In genomic region chr22:50260801-50261614, GRCh38 we compare ENCODE assay signal across 9 cellular contexts. TPM values are rescaled to one million over a fixed set of nuclear protein-coding genes. Genes with fewer than 3 reads are reported as not detected.
DNase-seq lines count a peak whose midpoint lies in the region; TF ChIP-seq lines count a peak whose summit lies in the region.
"Had no signal": no experiment of that assay in that cellular context is flagged by ENCODE, and none has a peak within 500 bp of the region (broad histone marks: within the 10 kb centered on the region; RNA-seq: fewer than 3 reads in every experiment).

No MANE protein-coding gene starts in this region.

- H3K36me3 ChIP-seq in HUES6 (ENCODE audit: control insufficient read depth, insufficient read depth, low read length): peaks cover 7% of the 10 kb centered on the region; the same call in 1 of the 2 replicates
- H3K36me3 ChIP-seq in esophagus muscularis mucosa: peaks cover 0 to 17% (median 3%) of the 10 kb centered on the region in 4 donors

- no peaks in the 10 kb centered on the region for H3K9me3 ChIP-seq in HUES6 (ENCODE audit: control insufficient read depth, insufficient read depth, low read depth, low read length)
- no peaks in the 10 kb centered on the region for H3K9me3 ChIP-seq in esophagus muscularis mucosa

- H3K4me1 ChIP-seq in HUES6 (ENCODE audit: control insufficient read depth, insufficient read depth, low read length) (peaks cover 14% of the 10 kb centered on the region), esophagus muscularis mucosa (peaks cover 25 to 42% (median 32%) of the 10 kb centered on the region in 4 donors)

- peak in 2 of 3 experiments; percentile 54 to 65 for DNase-seq in NCI-H1417 (lab: John Stamatoyannopoulos, UW)
- no peak for DNase-seq in NCI-H1417 treated with DMSO at 0.1 percent for 48 hours (lab: John Stamatoyannopoulos, UW)
- no peak for DNase-seq in esophagus muscularis mucosa (ENCODE audit: extremely low spot score)
- peak; percentile 68 for DNase-seq in nephron progenitor cell
- DNase-seq in superior temporal gyrus (ENCODE audit: extremely low spot score): no peak
- DNase-seq in DMS153 treated with DMSO at 0.1 percent for 48 hours (lab: John Stamatoyannopoulos, UW; ENCODE audit: unreplicated experiment): no peak

- TF ChIP-seq CTCF in WI38 (IDR thresholded peaks at IDR 0.05; ENCODE audit: low read depth, low read length) (no peak), esophagus muscularis mucosa (IDR thresholded peaks at IDR 0.05) (no peak), nephron progenitor cell (IDR thresholded peaks at IDR 0.05) (no peak)

- TF ChIP-seq POLR2A in esophagus muscularis mucosa (IDR thresholded peaks at IDR 0.05; ENCODE audit: low read depth): no peak

- intact Hi-C loops in esophagus muscularis mucosa (cut with DNase I): no loop called here

- H3K27me3 Mint-ChIP-seq in nephron progenitor cell (ENCODE audit: low read depth, poor library complexity): peaks cover 6% of the 10 kb centered on the region

- H3K9ac ChIP-seq in HUES6 (ENCODE audit: low read length): peak overlapping the region; percentile 55

- no peak overlapping the region for H3K27ac Mint-ChIP-seq in nephron progenitor cell
- H3K27ac Mint-ChIP-seq: CD4-positive, CD25-positive, alpha-beta regulatory T cell had no signal

- TF ChIP-seq EP300 in esophagus muscularis mucosa (IDR thresholded peaks at IDR 0.05): no peak

- H3K9me3 Mint-ChIP-seq in nephron progenitor cell: no peaks in the 10 kb centered on the region
- H3K9me3 Mint-ChIP-seq: CD4-positive, CD25-positive, alpha-beta regulatory T cell had no signal

- H3K4me3 Mint-ChIP-seq in nephron progenitor cell: peak overlapping the region; percentile 64
- H3K4me3 Mint-ChIP-seq: CD4-positive, CD25-positive, alpha-beta regulatory T cell had no signal

- H3K27ac ChIP-seq in HUES6 (ENCODE audit: low read depth, low read length): no peak overlapping the region
- H3K27ac ChIP-seq in esophagus muscularis mucosa (replicated peaks in 1 of 4): peak overlapping the region; percentile 55 to 79 (median 63)

- peaks cover 40% of the 10 kb centered on the region for H3K4me1 Mint-ChIP-seq in nephron progenitor cell

- H3K27me3 ChIP-seq in HUES6 (ENCODE audit: control insufficient read depth, insufficient read depth, low read length): peaks cover 50% of the 10 kb centered on the region
- peaks cover 0 to 45% (median 0%) of the 10 kb centered on the region in 4 donors for H3K27me3 ChIP-seq in esophagus muscularis mucosa

- H3K4me3 ChIP-seq in HUES6 (ENCODE audit: low read depth, low read length) (peak overlapping the region; percentile 77), WI38 (ENCODE audit: low read depth, low read length) (peak overlapping the region; percentile 71), esophagus muscularis mucosa (peak overlapping the region; percentile 57 to 71 (median 60))

- H3K36me3 Mint-ChIP-seq in nephron progenitor cell (ENCODE audit: low read depth): no peaks in the 10 kb centered on the region
- H3K36me3 Mint-ChIP-seq: CD4-positive, CD25-positive, alpha-beta regulatory T cell had no signal

- 2% methylated on average over 22 of the region's 92 CpGs for WGBS in esophagus muscularis mucosa

RNA-seq across cellular contexts. Expression of gene MAPK12, which starts 0.5 kb away (rescaled TPM):
- total RNA-seq in esophagus muscularis mucosa: 10 to 100 TPM in 3 of 4 donors, 1 to 10 TPM in 1; 5.8 to 22.9 (median 16.1) TPM

RNA-seq across cellular contexts. Expression of gene MAPK11, which starts 9.2 kb away (rescaled TPM):
- total RNA-seq in esophagus muscularis mucosa: 10 to 100 TPM in 2 of 4 donors, 1 to 10 TPM in 2; 3.7 to 12.5 (median 10.1) TPM

RNA-seq across cellular contexts. Expression of gene HDAC10, which starts 9.9 kb away (rescaled TPM):
- total RNA-seq in esophagus muscularis mucosa: 10 to 100 TPM; 10.2 to 19.5 (median 17.4) TPM

RNA-seq across cellular contexts. Expression of gene TUBGCP6, which starts 16.2 kb away (rescaled TPM):
- total RNA-seq in esophagus muscularis mucosa: 10 to 100 TPM; 20.2 to 38.0 (median 30.0) TPM

RNA-seq across cellular contexts. Expression of gene PLXNB2, which starts 46.4 kb away (rescaled TPM):
- total RNA-seq in esophagus muscularis mucosa: 100 to 1,000 TPM; 115 to 218 (median 154) TPM

Comparison
In these comparisons a context has a peak if more than half of its experiments do, and no peak if none do; other contexts are left out.
1. DNase-seq: peak in NCI-H1417 (2 of 3) and nephron progenitor cell (single experiment); none in NCI-H1417 treated with DMSO at 0.1 percent for 48 hours (single experiment), esophagus muscularis mucosa (single experiment), superior temporal gyrus (single experiment) and DMS153 treated with DMSO at 0.1 percent for 48 hours (single experiment).
2. Peak in every context shown above with its lines, with median percentiles within 50 percentile points of each other: H3K4me3 ChIP-seq.